Comparison of ENCODE assay signal across 23 cellular contexts in the genomic region with DNA sequence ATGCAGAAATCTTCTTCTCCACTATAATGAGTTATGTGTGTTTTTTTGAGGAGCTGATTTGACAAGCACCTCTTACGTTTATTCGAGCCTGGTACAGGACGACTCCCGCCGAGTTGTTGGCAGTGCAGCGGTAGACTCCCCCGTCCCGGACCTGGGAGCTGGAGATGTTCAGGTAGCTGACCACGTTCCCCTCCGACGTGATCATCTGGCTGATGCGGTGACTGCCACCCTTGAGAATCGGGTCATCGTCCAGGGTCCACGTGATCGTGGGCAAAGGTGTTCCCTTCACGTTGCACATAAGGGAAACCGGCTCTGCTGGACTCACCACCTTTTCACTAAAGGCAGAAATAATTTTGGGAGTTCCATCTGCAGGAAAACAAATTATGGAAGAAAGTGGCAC.
DNase-seq lines count a peak whose midpoint lies in the region; ATAC-seq and TF ChIP-seq lines count a peak whose summit lies in the region.
"Had no signal": no experiment of that assay in that cellular context is flagged by ENCODE, and none has a peak within 500 bp of the region (broad histone marks: within the 10 kb centered on the region; RNA-seq: fewer than 3 reads in every experiment).

No MANE protein-coding gene starts in this region.

- H3K23ac ChIP-seq in neuronal stem cell (ENCODE audit: low read depth, low read length, poor library complexity), result peak overlapping the region; percentile 86

- H3K79me1 ChIP-seq in neuronal stem cell (ENCODE audit: low read depth, low read length), result no peaks in the 10 kb centered on the region

- H3K9me3 ChIP-seq in body of pancreas (no peaks in the 10 kb centered on the region), neuronal stem cell (replicated peaks in 1 of 2; ENCODE audit: control insufficient read depth in 2 of 2, insufficient read depth in 1 of 2, low read depth in 1 of 2, low read length in 2 of 2) (no peaks in the 10 kb centered on the region), T-helper 17 cell (ENCODE audit: control insufficient read depth, low read length, poor library complexity, severe bottlenecking) (no peaks in the 10 kb centered on the region)
- H3K9me3 ChIP-seq: BLaER1 had no signal

- no peak overlapping the region for H3K27ac Mint-ChIP-seq in T-helper 17 cell
- H3K27ac Mint-ChIP-seq: CD14-positive monocyte; CD4-positive, alpha-beta memory T cell; CD4-positive, CD25-positive, alpha-beta regulatory T cell had no signal

- no peaks in the 10 kb centered on the region for H3K36me3 ChIP-seq in body of pancreas (replicated peaks in 1 of 2; ENCODE audit: insufficient read depth in 1 of 2, low read depth in 2 of 2)
- H3K36me3 ChIP-seq in neuronal stem cell (replicated peaks in 1 of 2; ENCODE audit: control insufficient read depth in 2 of 2, insufficient read depth in 2 of 2, low read length in 2 of 2), result no peaks in the 10 kb centered on the region
- H3K36me3 ChIP-seq: BE2C, BLaER1 had no signal

- no peak overlapping the region for H2BK5ac ChIP-seq in neuronal stem cell (ENCODE audit: low read length)

- H4K91ac ChIP-seq in neuronal stem cell (ENCODE audit: low read depth, low read length, poor library complexity), result no peak overlapping the region

- no peak overlapping the region for H3K4ac ChIP-seq in neuronal stem cell (ENCODE audit: low read length)

- H3K36me3 Mint-ChIP-seq in T-helper 17 cell (ENCODE audit: low read depth), result no peaks in the 10 kb centered on the region
- H3K36me3 Mint-ChIP-seq: CD14-positive monocyte; CD4-positive, alpha-beta memory T cell; CD4-positive, CD25-positive, alpha-beta regulatory T cell; CD8-positive, alpha-beta memory T cell had no signal

- no peaks in the 10 kb centered on the region for H3K27me3 ChIP-seq in body of pancreas
- no peaks in the 10 kb centered on the region for H3K27me3 ChIP-seq in neuronal stem cell (ENCODE audit: control insufficient read depth in 3 of 3, insufficient read depth in 3 of 3, low read depth in 1 of 3, low read length in 3 of 3)
- H3K27me3 ChIP-seq: BE2C, BLaER1 had no signal

- intact Hi-C loops in body of pancreas (cut with DNase I), result no loop called here

- no peak overlapping the region for H3K9ac ChIP-seq in neuronal stem cell (ENCODE audit: low read depth, low read length, poor library complexity)
- H3K9ac ChIP-seq: BLaER1 had no signal

- no peak overlapping the region for H3K18ac ChIP-seq in neuronal stem cell (ENCODE audit: low read length)

- H3K27ac ChIP-seq in body of pancreas (peak overlapping the region in 1 of 4 donors; percentile 21), neuronal stem cell (replicated peaks; ENCODE audit: low read length) (no peak overlapping the region)
- H3K27ac ChIP-seq: BLaER1 had no signal

- H3K4me1 ChIP-seq in body of pancreas (no peaks in the 10 kb centered on the region), neuronal stem cell (ENCODE audit: control insufficient read depth in 2 of 2, insufficient read depth in 1 of 2, low read depth in 1 of 2, low read length in 2 of 2) (peaks cover 0 to 2% of the 10 kb centered on the region in 2 donors)
- H3K4me1 ChIP-seq: BE2C, BLaER1 had no signal

- TF ChIP-seq CTCF in body of pancreas (IDR thresholded peaks at IDR 0.05), result no peak

- no peaks in the 10 kb centered on the region for H3K27me3 Mint-ChIP-seq in T-helper 17 cell
- H3K27me3 Mint-ChIP-seq: CD4-positive, alpha-beta memory T cell; CD4-positive, CD25-positive, alpha-beta regulatory T cell had no signal

- DNase-seq in body of pancreas (peak in 3 of 4 donors; percentile 12 to 30 (median 13)), neuronal stem cell (ENCODE audit: low spot score) (no peak), T-helper 17 cell (no peak), OCI-M1 (lab: John Stamatoyannopoulos, UW) (no peak)
- DNase-seq: 8988T; ACHN; BE2C; C1 segment of cervical spinal cord; CD4-positive, alpha-beta memory T cell; CD4-positive, CD25-positive, alpha-beta regulatory T cell; CD8-positive, alpha-beta memory T cell; COR-L47; DMS 273 treated with DMSO at 0.1 percent for 48 hours; DMS153; DMS53; DMS79; DND-41; EL; GDM1 had no signal

- no peak for TF ChIP-seq POLR2A in body of pancreas (IDR thresholded peaks at IDR 0.05)

- ATAC-seq in body of pancreas, result peak; percentile 24
- no peak for ATAC-seq in T-helper 17 cell
- no peak for ATAC-seq in HG03378 (IDR thresholded peaks at IDR 0.05; ENCODE audit: unreplicated experiment)
- ATAC-seq: GM12878 had no signal

- no peaks in the 10 kb centered on the region for H3K4me1 Mint-ChIP-seq in T-helper 17 cell
- H3K4me1 Mint-ChIP-seq: CD14-positive monocyte; CD4-positive, alpha-beta memory T cell; CD4-positive, CD25-positive, alpha-beta regulatory T cell; CD8-positive, alpha-beta memory T cell had no signal

- no peak overlapping the region for H2AK5ac ChIP-seq in neuronal stem cell (ENCODE audit: low read depth, low read length)

- H3K14ac ChIP-seq in neuronal stem cell (ENCODE audit: low read length), result no peak overlapping the region

- no peak overlapping the region for H2AFZ ChIP-seq in neuronal stem cell (ENCODE audit: low read length)

- H2BK15ac ChIP-seq in neuronal stem cell (ENCODE audit: low read length), result no peak overlapping the region

- H3K4me2 ChIP-seq in neuronal stem cell (ENCODE audit: insufficient read depth, low read length, poor library complexity, severe bottlenecking), result no peak overlapping the region
- H3K4me2 ChIP-seq: BLaER1 had no signal

- no peak overlapping the region for H3K4me3 ChIP-seq in body of pancreas
- peak overlapping the region in 1 of 2 donors; percentile 5 for H3K4me3 ChIP-seq in neuronal stem cell (ENCODE audit: low read length in 2 of 2)
- H3K4me3 ChIP-seq: BLaER1, GM12878 had no signal

- 43 to 44% methylated on average over 18 of the region's 18 CpGs for WGBS in body of pancreas, 2 donors
- WGBS in neuronal stem cell (ENCODE audit: extremely low coverage in 2 of 2, insufficient read length in 2 of 2, insufficient replicate concordance in 1 of 2), 2 donors, result no CpG with 5 or more reads among the region's 18 CpGs

- no peak overlapping the region for H3K4me3 Mint-ChIP-seq in T-helper 17 cell
- H3K4me3 Mint-ChIP-seq: CD14-positive monocyte; CD4-positive, alpha-beta memory T cell; CD4-positive, CD25-positive, alpha-beta regulatory T cell; CD8-positive, alpha-beta memory T cell had no signal

- H4K8ac ChIP-seq in neuronal stem cell (ENCODE audit: low read depth, low read length), result peak overlapping the region; percentile 30

- no peak overlapping the region for H2BK12ac ChIP-seq in neuronal stem cell (ENCODE audit: low read length)

- H2BK120ac ChIP-seq in neuronal stem cell (ENCODE audit: low read depth, low read length), result no peak overlapping the region

Comparison
In these comparisons a context has a peak if more than half of its experiments do, and no peak if none do; other contexts are left out.
1. DNase-seq: peak in body of pancreas (3 of 4); none in neuronal stem cell (single experiment), T-helper 17 cell (0 of 3) and OCI-M1 (single experiment).